ENCODE assay signal across 8 cellular contexts in the genomic region with DNA sequence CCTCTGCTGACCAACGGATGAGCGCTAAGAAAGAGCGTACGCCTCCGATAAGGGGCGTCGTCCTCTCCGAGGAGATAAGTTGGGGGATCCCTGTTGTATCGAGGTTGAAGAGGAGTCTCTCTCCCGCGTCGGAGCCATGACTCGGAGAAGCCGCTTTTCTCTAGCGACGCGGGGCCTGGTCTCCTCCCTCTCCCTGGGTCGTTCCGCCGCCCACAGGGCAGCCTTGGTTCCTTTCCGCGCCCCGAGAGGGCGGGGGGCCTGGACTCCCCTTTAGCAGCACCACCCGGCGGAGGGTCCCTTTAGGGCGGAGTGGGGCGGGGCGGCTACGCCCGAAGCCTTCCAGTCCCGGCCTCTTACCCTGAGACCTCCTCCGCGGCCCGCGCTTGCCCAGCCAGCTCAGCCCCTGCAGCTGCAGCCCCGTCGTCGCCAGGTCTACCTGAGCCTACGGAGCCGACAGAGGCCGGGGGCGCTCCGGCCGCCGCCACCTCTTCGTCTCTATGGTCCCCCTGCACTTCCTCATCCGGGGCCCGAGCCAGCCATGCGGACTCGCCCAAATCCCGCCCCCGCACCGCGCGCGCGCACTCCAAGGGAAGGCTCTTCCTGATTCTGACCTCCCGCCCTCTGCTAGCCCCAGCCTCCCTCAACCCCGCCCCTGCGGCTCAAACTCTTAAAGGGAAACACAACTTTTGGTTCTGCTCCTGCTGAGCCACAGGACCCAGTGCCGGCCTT. TPM values are rescaled to one million over a fixed set of nuclear protein-coding genes. Genes with fewer than 3 reads are reported as not detected.
A peak's percentile ranks its signal among the peaks of the same experiment; 100 is the strongest.
DNase-seq lines count a peak whose midpoint lies in the region; ATAC-seq and TF ChIP-seq lines count a peak whose summit lies in the region.

A gene (minus strand): TSS at position 497 of the 729 bp plus-strand sequence. CDS start 11,272 bp downstream, outside the sequence.

- DNase-seq in AG20443 (ENCODE audit: low spot score) = peak; percentile 97
- DNase-seq in NCI-H460 (ENCODE audit: extremely low read depth, low read depth) = peak; percentile 89
- DNase-seq in activated CD4-positive, CD25-positive, alpha-beta regulatory T cell treated with anti-CD3 and anti-CD28 coated beads, Interleukin-2, amount 50 U/mL, for 72 hours = peak; percentile 100
- peak; percentile 98 for DNase-seq in cerebellar cortex (ENCODE audit: low spot score)
- peak; percentile 92 for DNase-seq in iris pigment epithelial cell (ENCODE audit: low read depth)
- DNase-seq in stimulated activated CD4-positive, alpha-beta T cell treated with anti-CD3 and anti-CD28 coated beads, Interleukin-12 subunit alpha, Interleukin-12 subunit beta, amount 100 ng/mL, for 24 hours (ENCODE audit: low read depth in 2 of 2) = peak; percentile 99

- ATAC-seq in HG03378 (IDR thresholded peaks at IDR 0.05; ENCODE audit: unreplicated experiment) = peak; percentile 59

- peak; percentile 96 for TF ChIP-seq POLR2A in GM19099 (IDR thresholded peaks at IDR 0.05; ENCODE audit: extremely low read depth, insufficient read length, low read depth)

RNA-seq across cellular contexts. Expression of the gene that starts here (rescaled TPM):
- 13.5 and 16.3 TPM in 2 replicates for total RNA-seq in NCI-H460 (2014; rRNA removed; shearing (Covaris generic))
- 9.1 and 9.2 TPM in 2 replicates for polyA plus RNA-seq in NCI-H460 (2014; cell fraction: nucleus; rRNA removed)

Comparison
In these comparisons a context has a peak if more than half of its experiments do, and no peak if none do; other contexts are left out.
1. Peak in every context shown above with its lines: DNase-seq and ATAC-seq.